ENCODE assay signal across 31 cellular contexts in genomic region chr13:112064222-112064621, GRCh38. TPM values are rescaled to one million over a fixed set of nuclear protein-coding genes. Genes with fewer than 3 reads are reported as not detected.
A peak's percentile ranks its signal among the peaks of the same experiment; 100 is the strongest.
DNase-seq lines count a peak whose midpoint lies in the region; ATAC-seq and TF ChIP-seq lines count a peak whose summit lies in the region.
"Had no signal": no experiment of that assay in that cellular context is flagged by ENCODE, and none has a peak within 500 bp of the region (broad histone marks: within the 10 kb centered on the region; RNA-seq: fewer than 3 reads in every experiment).

No MANE protein-coding gene starts in this region.

- H3K27ac ChIP-seq in esophagus muscularis mucosa (replicated peaks in 1 of 4) = no peak overlapping the region
- H3K27ac ChIP-seq: esophagus squamous epithelium, gastrocnemius medialis, left lung, pancreas, right atrium auricular region, RWPE1, suprapubic skin had no signal

- peaks cover 0 to 95% (median 58%) of the 10 kb centered on the region in 4 donors for H3K27me3 ChIP-seq in esophagus muscularis mucosa

- intact Hi-C loops in esophagus muscularis mucosa (cut with DNase I) = no loop called here

- H3K36me3 ChIP-seq in esophagus muscularis mucosa = no peaks in the 10 kb centered on the region
- H3K36me3 ChIP-seq: esophagus squamous epithelium, gastrocnemius medialis, left lung, pancreas, right atrium auricular region, suprapubic skin had no signal

- TF ChIP-seq POLR2A in esophagus muscularis mucosa (IDR thresholded peaks at IDR 0.05; ENCODE audit: low read depth) = no peak

- no peak overlapping the region for H3K27ac Mint-ChIP-seq in activated T-cell treated with anti-CD3 and anti-CD28 coated beads, Interleukin-2, amount 50 U/mL, for 24 hours
- H3K27ac Mint-ChIP-seq: activated CD4-positive, alpha-beta T cell treated with anti-CD3 and anti-CD28 coated beads for 36 hours; endodermal cell; mesothelial cell of epicardium; stimulated activated naive B cell treated with anti-CD40 and anti-IgM and Interleukin-4, amounts not matched to agents 10 μg/mL and 1 μg/mL and 100 μg/mL, for 72 hours; T-helper 17 cell had no signal

- no peaks in the 10 kb centered on the region for H3K36me3 Mint-ChIP-seq in activated T-cell treated with anti-CD3 and anti-CD28 coated beads, Interleukin-2, amount 50 U/mL, for 24 hours (ENCODE audit: low read depth)

- no peak for TF ChIP-seq CTCF in esophagus muscularis mucosa (IDR thresholded peaks at IDR 0.05)

- no peak overlapping the region for H3K4me3 ChIP-seq in esophagus muscularis mucosa
- H3K4me3 ChIP-seq: esophagus squamous epithelium, gastrocnemius medialis, left lung, pancreas, right atrium auricular region, suprapubic skin had no signal

- WGBS in esophagus muscularis mucosa = 17% methylated on average over 7 of the region's 7 CpGs

- DNase-seq in DMS153 (lab: John Stamatoyannopoulos, UW) = peak; percentile 97
- peak; percentile 79 for DNase-seq in NCI-H128 (lab: John Stamatoyannopoulos, UW; ENCODE audit: unreplicated experiment)
- peak; percentile 94 for DNase-seq in NCI-H345 treated with DMSO at 0.1 percent for 48 hours (lab: John Stamatoyannopoulos, UW; ENCODE audit: unreplicated experiment)
- peak; percentile 78 for DNase-seq in esophagus muscularis mucosa (ENCODE audit: extremely low spot score)
- no peak for DNase-seq in SHP77 (lab: John Stamatoyannopoulos, UW)
- no peak for DNase-seq in activated T-cell treated with anti-CD3 and anti-CD28 coated beads, Interleukin-2, amount 50 U/mL, for 24 hours
- no peak for DNase-seq in stimulated activated CD4-positive, alpha-beta T cell treated with anti-CD3 and anti-CD28 coated beads, Interleukin-4, amount 100 ng/mL, for 24 hours
- DNase-seq: activated CD4-positive, alpha-beta T cell treated with anti-CD3 and anti-CD28 coated beads for 36 hours; activated naive CD4-positive, alpha-beta T cell treated with anti-CD3 and anti-CD28 coated beads, Interleukin-2, amount 50 U/mL, for 16 hours; Caco-2; cortex of kidney; EL; endodermal cell; esophagus squamous epithelium; gastrocnemius medialis; hypothalamus; left lung; naive thymus-derived CD4-positive, alpha-beta T cell; NCI-H1694; NCI-H524 treated with DMSO at 0.1 percent for 48 hours; pancreas; SK-N-SH; stimulated activated naive B cell treated with anti-CD40 and anti-IgM and Interleukin-4, amounts not matched to agents 10 μg/mL and 1 μg/mL and 100 μg/mL, for 72 hours; T-helper 17 cell had no signal

- H3K9me3 Mint-ChIP-seq in activated T-cell treated with anti-CD3 and anti-CD28 coated beads, Interleukin-2, amount 50 U/mL, for 24 hours = peaks cover 5% of the 10 kb centered on the region
- H3K9me3 Mint-ChIP-seq: endodermal cell, mesothelial cell of epicardium had no signal

- H3K4me1 ChIP-seq in esophagus muscularis mucosa = peaks cover 13 to 59% (median 35%) of the 10 kb centered on the region in 4 donors
- H3K4me1 ChIP-seq: gastrocnemius medialis, pancreas had no signal

- peaks cover 18% of the 10 kb centered on the region for H3K4me1 Mint-ChIP-seq in activated T-cell treated with anti-CD3 and anti-CD28 coated beads, Interleukin-2, amount 50 U/mL, for 24 hours (ENCODE audit: low read depth)

- ATAC-seq in HG03378 (IDR thresholded peaks at IDR 0.05; ENCODE audit: unreplicated experiment) = no peak
- ATAC-seq: activated CD4-positive, alpha-beta T cell treated with anti-CD3 and anti-CD28 coated beads for 36 hours; gastrocnemius medialis; left lung; naive thymus-derived CD4-positive, alpha-beta T cell; pancreas; stimulated activated naive B cell treated with anti-CD40 and anti-IgM and Interleukin-4, amounts not matched to agents 10 μg/mL and 1 μg/mL and 100 μg/mL, for 72 hours; T-helper 17 cell had no signal

- H3K27me3 Mint-ChIP-seq in activated T-cell treated with anti-CD3 and anti-CD28 coated beads, Interleukin-2, amount 50 U/mL, for 24 hours = peaks cover 74% of the 10 kb centered on the region

- H3K4me3 Mint-ChIP-seq in activated T-cell treated with anti-CD3 and anti-CD28 coated beads, Interleukin-2, amount 50 U/mL, for 24 hours = no peak overlapping the region
- H3K4me3 Mint-ChIP-seq: activated CD4-positive, alpha-beta T cell treated with anti-CD3 and anti-CD28 coated beads for 36 hours; endodermal cell; mesothelial cell of epicardium; stimulated activated naive B cell treated with anti-CD40 and anti-IgM and Interleukin-4, amounts not matched to agents 10 μg/mL and 1 μg/mL and 100 μg/mL, for 72 hours; T-helper 17 cell had no signal

- no peak for TF ChIP-seq EP300 in esophagus muscularis mucosa (IDR thresholded peaks at IDR 0.05)

- no peaks in the 10 kb centered on the region for H3K9me3 ChIP-seq in esophagus muscularis mucosa
- H3K9me3 ChIP-seq: Caco-2, esophagus squamous epithelium, gastrocnemius medialis, left lung, pancreas, right atrium auricular region, SK-N-SH, suprapubic skin had no signal

RNA-seq across cellular contexts. Expression of gene SOX1, which starts 2.7 kb away (rescaled TPM):
- under 1 TPM in 2 of 4 donors, not detected in 2; under 0.01 to 0.17 TPM for total RNA-seq in esophagus muscularis mucosa
- total RNA-seq: activated CD4-positive, alpha-beta T cell treated with anti-CD3 and anti-CD28 coated beads for 36 hours; endodermal cell; gastrocnemius medialis; left lung; LHCN-M2; mesothelial cell of epicardium; naive thymus-derived CD4-positive, alpha-beta T cell; pancreas; right atrium auricular region; T-helper 17 cell; ureter had no signal

Comparison
In these comparisons a context has a peak if more than half of its experiments do, and no peak if none do; other contexts are left out.
1. DNase-seq: peak in DMS153 (single experiment), NCI-H128 (single experiment), NCI-H345 treated with DMSO at 0.1 percent for 48 hours (single experiment) and esophagus muscularis mucosa (single experiment); none in SHP77 (0 of 2), activated T-cell treated with anti-CD3 and anti-CD28 coated beads, Interleukin-2, amount 50 U/mL, for 24 hours (single experiment) and stimulated activated CD4-positive, alpha-beta T cell treated with anti-CD3 and anti-CD28 coated beads, Interleukin-4, amount 100 ng/mL, for 24 hours (single experiment).